18 cellular contexts compared by ENCODE assay signal in the genomic region with DNA sequence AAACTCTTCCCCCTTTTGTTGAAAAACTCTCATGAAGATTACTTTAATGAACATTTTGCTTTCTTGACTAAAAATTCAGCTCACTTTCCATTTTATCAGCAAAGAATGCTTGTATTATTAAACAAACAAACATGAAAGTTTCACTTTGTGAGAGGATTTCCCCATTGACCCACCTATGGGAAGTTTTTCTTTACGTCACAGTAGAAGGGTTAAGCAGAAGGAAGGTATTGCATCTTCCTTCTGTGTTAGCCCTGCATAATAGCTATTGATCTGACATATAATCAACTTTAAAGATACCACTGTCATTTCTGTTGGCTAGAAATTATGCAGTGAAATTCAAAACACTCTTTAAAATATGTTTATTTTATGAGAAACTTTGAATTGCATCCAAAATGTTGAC.
"Had no signal": no experiment of that assay in that cellular context is flagged by ENCODE, and none has a peak within 500 bp of the region (broad histone marks: within the 10 kb centered on the region; RNA-seq: fewer than 3 reads in every experiment).

No MANE protein-coding gene starts in this region.

- H3K9me3 ChIP-seq: gastroesophageal sphincter, prostate gland had no signal

- H3K36me3 Mint-ChIP-seq: activated CD4-positive, alpha-beta memory T cell treated with anti-CD3 and anti-CD28 coated beads for 36 hours; activated naive CD4-positive, alpha-beta T cell treated with anti-CD3 and anti-CD28 coated beads, Interleukin-2, amount 10 ng/mL, durations not matched to agents 7 days and 5 days; type B pancreatic cell had no signal

- H3K9me3 Mint-ChIP-seq: activated CD4-positive, alpha-beta memory T cell treated with anti-CD3 and anti-CD28 coated beads for 36 hours; activated naive CD4-positive, alpha-beta T cell treated with anti-CD3 and anti-CD28 coated beads, Interleukin-2, amount 10 ng/mL, durations not matched to agents 7 days and 5 days; dendritic cell treated with granulocyte-macrophage colony-stimulating factor and Interleukin-4, amounts not matched to agents 40 ng/mL and 50 ng/mL, for 4 days; type B pancreatic cell had no signal

- FAIRE-seq: astrocyte, bronchial epithelial cell, keratinocyte had no signal

- H3K27me3 ChIP-seq: gastroesophageal sphincter, heart right ventricle had no signal

- H3K4me3 ChIP-seq: gastroesophageal sphincter, left ventricle myocardium inferior, prostate gland, smooth muscle cell had no signal

- H3K4me3 Mint-ChIP-seq: activated CD4-positive, alpha-beta memory T cell treated with anti-CD3 and anti-CD28 coated beads for 36 hours; activated CD4-positive, alpha-beta T cell treated with anti-CD3 and anti-CD28 coated beads for 36 hours; activated CD8-positive, alpha-beta memory T cell treated with anti-CD3 and anti-CD28 coated beads, Interleukin-2, amount 10 ng/mL, durations not matched to agents 7 days and 5 days; activated naive CD4-positive, alpha-beta T cell treated with anti-CD3 and anti-CD28 coated beads, Interleukin-2, amount 10 ng/mL, durations not matched to agents 7 days and 5 days; dendritic cell treated with granulocyte-macrophage colony-stimulating factor and Interleukin-4, amounts not matched to agents 40 ng/mL and 50 ng/mL, for 4 days; type B pancreatic cell had no signal

- H3K4me1 ChIP-seq: prostate gland had no signal

- H3K4me1 Mint-ChIP-seq: activated CD4-positive, alpha-beta T cell treated with anti-CD3 and anti-CD28 coated beads for 36 hours; activated naive CD4-positive, alpha-beta T cell treated with anti-CD3 and anti-CD28 coated beads, Interleukin-2, amount 10 ng/mL, durations not matched to agents 7 days and 5 days had no signal

- H3K27ac Mint-ChIP-seq: activated CD4-positive, alpha-beta memory T cell treated with anti-CD3 and anti-CD28 coated beads for 36 hours; activated CD4-positive, alpha-beta T cell treated with anti-CD3 and anti-CD28 coated beads for 36 hours; activated CD8-positive, alpha-beta memory T cell treated with anti-CD3 and anti-CD28 coated beads, Interleukin-2, amount 10 ng/mL, durations not matched to agents 7 days and 5 days; activated naive CD4-positive, alpha-beta T cell treated with anti-CD3 and anti-CD28 coated beads, Interleukin-2, amount 10 ng/mL, durations not matched to agents 7 days and 5 days; dendritic cell treated with granulocyte-macrophage colony-stimulating factor and Interleukin-4, amounts not matched to agents 40 ng/mL and 50 ng/mL, for 4 days; type B pancreatic cell had no signal

- H3K4me2 ChIP-seq: smooth muscle cell had no signal

- ATAC-seq: activated CD4-positive, alpha-beta T cell treated with anti-CD3 and anti-CD28 coated beads for 36 hours; activated CD8-positive, alpha-beta memory T cell treated with anti-CD3 and anti-CD28 coated beads, Interleukin-2, amount 10 ng/mL, durations not matched to agents 7 days and 5 days; gastroesophageal sphincter; heart right ventricle; right cardiac atrium; stimulated activated naive CD8-positive, alpha-beta T cell treated with anti-CD3 and anti-CD28 coated beads, Interleukin-15, Interleukin-2, amounts not matched to agents 100 U/mL and 50 U/mL, for 24 hours had no signal

- H3K27me3 Mint-ChIP-seq: activated CD4-positive, alpha-beta memory T cell treated with anti-CD3 and anti-CD28 coated beads for 36 hours; activated CD4-positive, alpha-beta T cell treated with anti-CD3 and anti-CD28 coated beads for 36 hours; activated CD8-positive, alpha-beta memory T cell treated with anti-CD3 and anti-CD28 coated beads, Interleukin-2, amount 10 ng/mL, durations not matched to agents 7 days and 5 days; activated naive CD4-positive, alpha-beta T cell treated with anti-CD3 and anti-CD28 coated beads, Interleukin-2, amount 10 ng/mL, durations not matched to agents 7 days and 5 days; dendritic cell treated with granulocyte-macrophage colony-stimulating factor and Interleukin-4, amounts not matched to agents 40 ng/mL and 50 ng/mL, for 4 days; type B pancreatic cell had no signal

- DNase-seq: activated CD4-positive, alpha-beta memory T cell treated with anti-CD3 and anti-CD28 coated beads for 36 hours; activated CD4-positive, alpha-beta T cell treated with anti-CD3 and anti-CD28 coated beads for 36 hours; activated CD8-positive, alpha-beta memory T cell treated with anti-CD3 and anti-CD28 coated beads, Interleukin-2, amount 10 ng/mL, durations not matched to agents 7 days and 5 days; activated naive CD4-positive, alpha-beta T cell treated with anti-CD3 and anti-CD28 coated beads, Interleukin-2, amount 10 ng/mL, durations not matched to agents 7 days and 5 days; activated T-cell treated with anti-CD3 and anti-CD28 coated beads, Interleukin-2, amount 50 U/mL, for 1 hour; effector memory CD4-positive, alpha-beta T cell; heart right ventricle; left ventricle myocardium inferior; right cardiac atrium; stimulated activated naive CD8-positive, alpha-beta T cell treated with anti-CD3 and anti-CD28 coated beads, Interleukin-15, Interleukin-2, amounts not matched to agents 100 U/mL and 50 U/mL, for 24 hours had no signal

- H3K36me3 ChIP-seq: gastroesophageal sphincter, heart right ventricle, left ventricle myocardium inferior, prostate gland had no signal

- H3K27ac ChIP-seq: gastroesophageal sphincter, left ventricle myocardium inferior, prostate gland had no signal
